In the genomic region with DNA sequence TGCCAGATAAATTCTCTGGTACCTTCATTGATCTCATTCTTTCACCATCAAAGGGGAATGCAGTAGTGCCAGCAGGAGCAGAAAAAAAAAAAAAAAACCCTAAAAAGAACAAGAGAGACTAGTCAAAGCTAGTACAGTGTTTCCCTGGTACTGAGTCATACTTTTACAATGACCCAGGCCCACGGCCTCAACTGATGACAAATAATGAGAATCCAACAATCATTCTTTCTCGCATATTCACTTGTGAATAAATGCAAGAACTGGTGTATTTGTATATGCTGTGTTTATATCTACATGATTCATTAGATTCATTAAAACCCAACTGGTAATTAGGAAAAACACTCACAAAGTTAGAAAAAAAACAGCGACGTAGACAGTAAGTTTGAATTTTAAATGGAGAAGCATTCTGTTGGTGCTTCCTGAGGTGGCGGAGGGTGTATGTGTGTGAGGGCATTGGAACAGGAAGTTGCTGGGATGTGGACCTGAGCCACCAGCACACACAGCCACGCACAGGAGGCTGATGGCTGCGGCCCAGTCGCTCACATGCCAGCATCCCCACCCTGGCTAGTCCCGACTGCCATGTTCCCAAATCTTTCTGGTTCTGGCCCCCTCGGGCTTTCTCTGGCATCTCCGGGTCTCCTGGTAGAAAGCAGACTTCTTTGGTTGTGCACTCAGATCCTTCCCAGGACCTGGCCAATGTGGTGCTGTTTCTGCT, we compare ENCODE assay signal across 8 cellular contexts.
A peak's percentile ranks its signal among the peaks of the same experiment; 100 is the strongest.
DNase-seq lines count a peak whose midpoint lies in the region; ATAC-seq and TF ChIP-seq lines count a peak whose summit lies in the region.

No MANE protein-coding gene starts in this region.

- H3K36me3 ChIP-seq in lower lobe of right lung (no peaks in the 10 kb centered on the region), SJCRH30 (no peaks in the 10 kb centered on the region)

- peaks cover 36% of the 10 kb centered on the region for H3K4me1 ChIP-seq in lower lobe of right lung
- H3K4me1 ChIP-seq in SJCRH30 = peaks cover 5% of the 10 kb centered on the region

- in situ Hi-C loops in G401 (cut with HindIII; ENCODE audit: low sequenced_read_pairs) = loop anchor here (25.0 kb wide), 1 partner anchor 106 kb away; no protein-coding TSS in a partner anchor

- no peaks in the 10 kb centered on the region for H3K9me3 ChIP-seq in lower lobe of right lung
- H3K9me3 ChIP-seq in SJCRH30 (replicated peaks) = no peaks in the 10 kb centered on the region

- TF ChIP-seq CTCF in AG10803 (conservative IDR thresholded peaks at IDR 0.05; ENCODE audit: low read length) (no peak), lower lobe of right lung (IDR thresholded peaks at IDR 0.05) (no peak)

- ATAC-seq in HG03442 (IDR thresholded peaks at IDR 0.05; ENCODE audit: unreplicated experiment) (peak; percentile 70), lower lobe of right lung (peak; percentile 36 to 48)

- H3K27ac ChIP-seq in lower lobe of right lung (no peak overlapping the region), SJCRH30 (no peak overlapping the region)

- intact Hi-C loops in lower lobe of right lung (cut with DNase I) = no loop called here

- H3K4me3 ChIP-seq in AG10803 (ENCODE audit: low read length) = no peak overlapping the region
- H3K4me3 ChIP-seq in lower lobe of right lung = no peak overlapping the region
- H3K4me3 ChIP-seq in SJCRH30 = no peak overlapping the region

- DNase-seq in AG10803 (ENCODE audit: low read depth) (peak; percentile 79), GM19238 (ENCODE audit: insufficient read length, low spot score) (peak; percentile 41), activated T-cell treated with anti-CD3 and anti-CD28 coated beads for 4 hours (peak; percentile 32), lower lobe of right lung (no peak), G401 (ENCODE audit: low spot score) (no peak), SJCRH30 (no peak), DMS79 treated with DMSO at 0.1 percent for 48 hours (lab: John Stamatoyannopoulos, UW) (no peak)

- no peaks in the 10 kb centered on the region for H3K27me3 ChIP-seq in lower lobe of right lung (ENCODE audit: low read depth)
- H3K27me3 ChIP-seq in SJCRH30 = no peaks in the 10 kb centered on the region

Comparison
In these comparisons a context has a peak if more than half of its experiments do, and no peak if none do; other contexts are left out.
1. DNase-seq: peak in AG10803 (single experiment), GM19238 (single experiment) and activated T-cell treated with anti-CD3 and anti-CD28 coated beads for 4 hours (single experiment); none in lower lobe of right lung (single experiment), G401 (single experiment), SJCRH30 (0 of 2) and DMS79 treated with DMSO at 0.1 percent for 48 hours (single experiment).